Comparison of ENCODE assay signal across 8 cellular contexts in genomic region chr9:129177791-129178578, GRCh38. TPM values are rescaled to one million over a fixed set of nuclear protein-coding genes. Genes with fewer than 3 reads are reported as not detected.
DNase-seq lines count a peak whose midpoint lies in the region; ATAC-seq and TF ChIP-seq lines count a peak whose summit lies in the region.

Gene IER5L, minus strand, starts transcription at chr9:129178261. Its CDS starts 209 bp downstream, at chr9:129178052.

- H3K27ac Mint-ChIP-seq in activated CD4-positive, alpha-beta T cell treated with anti-CD3 and anti-CD28 coated beads, Interleukin-2, amount 10 ng/mL, durations not matched to agents 7 days and 5 days, result peak within 1 kb of the TSS; percentile 75

- POLR2A ChIA-PET in BJ (lab: Charles Lee), result interaction anchor here (0.5 to 1.3 kb wide), 10 partner anchors 78 to 382 kb away, joined by 3 to 11 read pairs (median 4); no protein-coding TSS in a partner anchor
- POLR2A ChIA-PET in activated CD4-positive, alpha-beta T cell treated with anti-CD3 and anti-CD28 coated beads, Interleukin-2, amount 10 ng/mL, durations not matched to agents 7 days and 5 days (lab: Charles Lee), result interaction anchor here (0.6 to 1.6 kb wide), 3 partner anchors 9 to 281 kb away, joined by 4 to 8 read pairs (median 7); no protein-coding TSS in a partner anchor

- H3K36me3 ChIP-seq in BJ (ENCODE audit: control insufficient read depth, insufficient read depth, low read length) (peaks cover 4% of the 10 kb centered on the region; the same call in 1 of the 2 replicates), left lung (no peaks in the 10 kb centered on the region)

- H3K4me3 ChIP-seq in BJ (ENCODE audit: low read depth, low read length) (peak within 1 kb of the TSS; percentile 95), left lung (peak within 1 kb of the TSS; percentile 87 to 93)

- CTCF ChIA-PET in BJ (lab: Yijun Ruan, JAX), result interaction anchor here (0.6 to 16.1 kb wide), 8 partner anchors 9 to 433 kb away, joined by 3 to 335 read pairs (median 3); no protein-coding TSS in a partner anchor
- CTCF ChIA-PET in activated CD4-positive, alpha-beta T cell treated with anti-CD3 and anti-CD28 coated beads, Interleukin-2, amount 10 ng/mL, durations not matched to agents 7 days and 5 days (lab: Charles Lee), result interaction anchor here (0.5 to 2.4 kb wide), 12 partner anchors 11 to 447 kb away, joined by 3 to 12 read pairs (median 4); no protein-coding TSS in a partner anchor

- peaks cover 6 to 40% of the 10 kb centered on the region in 2 donors for H3K4me1 ChIP-seq in left lung

- intact Hi-C loops in left lung (cut with DNase I), result loop anchor here in 1 of 2 donors (5.0 to 10.0 kb wide), 2 partner anchors 304 to 437 kb away; no protein-coding TSS in a partner anchor

- peaks cover 8% of the 10 kb centered on the region for H3K27me3 Mint-ChIP-seq in activated CD4-positive, alpha-beta T cell treated with anti-CD3 and anti-CD28 coated beads, Interleukin-2, amount 10 ng/mL, durations not matched to agents 7 days and 5 days

- H3K27me3 ChIP-seq in BJ (ENCODE audit: control insufficient read depth, insufficient read depth, low read length) (no peaks in the 10 kb centered on the region), left lung (peaks cover 0 to 19% of the 10 kb centered on the region in 2 donors)

- no peaks in the 10 kb centered on the region for H3K9me3 Mint-ChIP-seq in activated CD4-positive, alpha-beta T cell treated with anti-CD3 and anti-CD28 coated beads, Interleukin-2, amount 10 ng/mL, durations not matched to agents 7 days and 5 days

- peaks cover 21% of the 10 kb centered on the region for H3K4me1 Mint-ChIP-seq in activated CD4-positive, alpha-beta T cell treated with anti-CD3 and anti-CD28 coated beads, Interleukin-2, amount 10 ng/mL, durations not matched to agents 7 days and 5 days

- H3K36me3 Mint-ChIP-seq in activated CD4-positive, alpha-beta T cell treated with anti-CD3 and anti-CD28 coated beads, Interleukin-2, amount 10 ng/mL, durations not matched to agents 7 days and 5 days (ENCODE audit: low read depth), result no peaks in the 10 kb centered on the region

- peak within 1 kb of the TSS; percentile 85 for H3K4me3 Mint-ChIP-seq in activated CD4-positive, alpha-beta T cell treated with anti-CD3 and anti-CD28 coated beads, Interleukin-2, amount 10 ng/mL, durations not matched to agents 7 days and 5 days

- ATAC-seq in GM19324 (IDR thresholded peaks at IDR 0.05; ENCODE audit: low FRiP score, unreplicated experiment) (peak; percentile 81), HG03457 (IDR thresholded peaks at IDR 0.05; ENCODE audit: unreplicated experiment) (peak; percentile 67), left lung (peak; percentile 73)

- no peaks in the 10 kb centered on the region for H3K9me3 ChIP-seq in left lung

- peak within 1 kb of the TSS; percentile 93 to 100 for H3K27ac ChIP-seq in left lung

- no peak for DNase-seq in BJ (ENCODE audit: low read depth)
- DNase-seq in NCI-H524 (lab: John Stamatoyannopoulos, UW), result peak; percentile 88 to 98
- DNase-seq in activated CD4-positive, alpha-beta T cell treated with anti-CD3 and anti-CD28 coated beads, Interleukin-2, amount 10 ng/mL, durations not matched to agents 7 days and 5 days, result peak; percentile 94
- peak; percentile 96 for DNase-seq in dedifferentiated amniotic fluid mesenchymal stem cell (ENCODE audit: extremely low spot score)
- peak; percentile 95 to 96 for DNase-seq in left lung
- DNase-seq in stimulated activated CD4-positive, alpha-beta T cell treated with anti-CD3 and anti-CD28 coated beads, Interleukin-2, amount 100 ng/mL, for 24 hours, result peak; percentile 93 to 94

- no peak for TF ChIP-seq CTCF in BJ (IDR thresholded peaks at IDR 0.05; ENCODE audit: insufficient read depth, low read depth, low read length)
- TF ChIP-seq CTCF in left lung (IDR thresholded peaks at IDR 0.05), result no peak

RNA-seq across cellular contexts. Expression of gene IER5L, which starts in this region (rescaled TPM):
- 7.3 and 8.7 TPM in 2 replicates for polyA plus RNA-seq in BJ (2011; rRNA removed)
- 8.4 and 12.2 TPM in 2 replicates for polyA minus RNA-seq in BJ (2011; rRNA and poly(A)+ RNA removed)
- total RNA-seq in activated CD4-positive, alpha-beta T cell treated with anti-CD3 and anti-CD28 coated beads, Interleukin-2, amount 10 ng/mL, durations not matched to agents 7 days and 5 days, result 1 to 10 TPM; 1.8 to 2.3 TPM
- 10 to 100 TPM; 17.9 to 21.4 TPM for total RNA-seq in left lung

Comparison
In these comparisons a context has a peak if more than half of its experiments do, and no peak if none do; other contexts are left out.
1. RNA of gene IER5L (total RNA-seq): 17.9 to 21.4 TPM in left lung; 1.8 to 2.3 TPM in activated CD4-positive, alpha-beta T cell treated with anti-CD3 and anti-CD28 coated beads, Interleukin-2, amount 10 ng/mL, durations not matched to agents 7 days and 5 days; every median in the first group is over 4 times any median in the second.
2. Peak in every context shown above with its lines, with median percentiles within 50 percentile points of each other: ATAC-seq.